Comparison of ENCODE assay signal across 8 cellular contexts in genomic region chr6:108074057-108074358, GRCh38. TPM values are rescaled to one million over a fixed set of nuclear protein-coding genes. Genes with fewer than 3 reads are reported as not detected.
A peak's percentile ranks its signal among the peaks of the same experiment; 100 is the strongest.
DNase-seq lines count a peak whose midpoint lies in the region; ATAC-seq and TF ChIP-seq lines count a peak whose summit lies in the region.

No MANE protein-coding gene starts in this region.

- ATAC-seq in GM19035 (IDR thresholded peaks at IDR 0.05; ENCODE audit: unreplicated experiment), result peak; percentile 40
- peak; percentile 22 for ATAC-seq in HG03039 (IDR thresholded peaks at IDR 0.05; ENCODE audit: unreplicated experiment)
- ATAC-seq in HG03097 (IDR thresholded peaks at IDR 0.05; ENCODE audit: low FRiP score, unreplicated experiment), result no peak

- H3K4me1 Mint-ChIP-seq in activated CD4-positive, alpha-beta memory T cell treated with anti-CD3 and anti-CD28 coated beads, Interleukin-2, amount 10 ng/mL, durations not matched to agents 7 days and 5 days, result peaks cover 27% of the 10 kb centered on the region

- CTCF ChIA-PET in activated CD4-positive, alpha-beta memory T cell treated with anti-CD3 and anti-CD28 coated beads, Interleukin-2, amount 10 ng/mL, durations not matched to agents 7 days and 5 days (lab: Charles Lee), result interaction anchor here (1.0 kb wide), 1 partner anchor 25 kb away, joined by 3 read pairs; no protein-coding TSS in a partner anchor

- no peaks in the 10 kb centered on the region for H3K9me3 ChIP-seq in right atrium auricular region
- H3K9me3 ChIP-seq in skeletal muscle tissue (ENCODE audit: control insufficient read depth in 3 of 3, low read length in 3 of 3), result no peaks in the 10 kb centered on the region

- no peaks in the 10 kb centered on the region for H3K9me3 Mint-ChIP-seq in activated CD4-positive, alpha-beta memory T cell treated with anti-CD3 and anti-CD28 coated beads, Interleukin-2, amount 10 ng/mL, durations not matched to agents 7 days and 5 days

- H3K27me3 Mint-ChIP-seq in activated CD4-positive, alpha-beta memory T cell treated with anti-CD3 and anti-CD28 coated beads, Interleukin-2, amount 10 ng/mL, durations not matched to agents 7 days and 5 days, result peaks cover 13% of the 10 kb centered on the region

- H3K4me3 Mint-ChIP-seq in activated CD4-positive, alpha-beta memory T cell treated with anti-CD3 and anti-CD28 coated beads, Interleukin-2, amount 10 ng/mL, durations not matched to agents 7 days and 5 days, result peak overlapping the region; percentile 82

- H3K27me3 ChIP-seq in right atrium auricular region, result no peaks in the 10 kb centered on the region
- no peaks in the 10 kb centered on the region for H3K27me3 ChIP-seq in skeletal muscle tissue (ENCODE audit: control insufficient read depth in 3 of 3, insufficient read depth in 3 of 3, low read length in 3 of 3)

- H3K27ac ChIP-seq in right atrium auricular region, result peak overlapping the region; percentile 84 to 89
- H3K27ac ChIP-seq in skeletal muscle tissue (ENCODE audit: low read depth, low read length), result peak overlapping the region; percentile 79

- H3K36me3 Mint-ChIP-seq in activated CD4-positive, alpha-beta memory T cell treated with anti-CD3 and anti-CD28 coated beads, Interleukin-2, amount 10 ng/mL, durations not matched to agents 7 days and 5 days (ENCODE audit: low read depth), result no peaks in the 10 kb centered on the region

- H3K4me3 ChIP-seq in right atrium auricular region (peak overlapping the region; percentile 95 to 99), skeletal muscle tissue (ENCODE audit: low read length in 3 of 3) (peak overlapping the region; percentile 87 to 99 (median 95))

- no peak for TF ChIP-seq CTCF in right atrium auricular region (IDR thresholded peaks at IDR 0.05)

- H3K4me1 ChIP-seq in right atrium auricular region (peaks cover 0 to 19% of the 10 kb centered on the region in 2 donors), skeletal muscle tissue (ENCODE audit: control insufficient read depth in 3 of 3, insufficient read depth in 3 of 3, low read length in 3 of 3) (peaks cover 10 to 13% (median 11%) of the 10 kb centered on the region in 3 donors)

- H3K9ac ChIP-seq in skeletal muscle tissue (ENCODE audit: low read depth in 1 of 3, low read length in 3 of 3), result peak overlapping the region; percentile 92 to 96 (median 94)

- no peak for DNase-seq in activated CD4-positive, alpha-beta memory T cell treated with anti-CD3 and anti-CD28 coated beads, Interleukin-2, amount 10 ng/mL, durations not matched to agents 7 days and 5 days
- peak; percentile 61 for DNase-seq in right atrium auricular region (ENCODE audit: low spot score)
- no peak for DNase-seq in NCI-H2171 (lab: John Stamatoyannopoulos, UW)
- no peak for DNase-seq in NCI-H1694 treated with DMSO at 0.1 percent for 48 hours (lab: John Stamatoyannopoulos, UW)

- H3K27ac Mint-ChIP-seq in activated CD4-positive, alpha-beta memory T cell treated with anti-CD3 and anti-CD28 coated beads, Interleukin-2, amount 10 ng/mL, durations not matched to agents 7 days and 5 days, result peak overlapping the region; percentile 21

- H3K36me3 ChIP-seq in right atrium auricular region (no peaks in the 10 kb centered on the region), skeletal muscle tissue (ENCODE audit: control insufficient read depth in 3 of 3, insufficient read depth in 3 of 3, low read length in 3 of 3) (no peaks in the 10 kb centered on the region)

- POLR2A ChIA-PET in activated CD4-positive, alpha-beta memory T cell treated with anti-CD3 and anti-CD28 coated beads, Interleukin-2, amount 10 ng/mL, durations not matched to agents 7 days and 5 days (lab: Charles Lee), result interaction anchor here (0.8 to 1.1 kb wide), 4 partner anchors 10 to 23 kb away, joined by 3 to 4 read pairs (median 3); no protein-coding TSS in a partner anchor

RNA-seq across cellular contexts. Expression of gene OSTM1, which starts 0.5 kb away (rescaled TPM):
- total RNA-seq in activated CD4-positive, alpha-beta memory T cell treated with anti-CD3 and anti-CD28 coated beads, Interleukin-2, amount 10 ng/mL, durations not matched to agents 7 days and 5 days, result 10 to 100 TPM; 41.4 to 43.3 TPM
- total RNA-seq in right atrium auricular region, result 10 to 100 TPM; 38.4 to 80.2 TPM
- total RNA-seq in skeletal muscle tissue, result 13.6 TPM
